8 cellular contexts compared by ENCODE assay signal in genomic region chr17:82274134-82275020, GRCh38. TPM values are rescaled to one million over a fixed set of nuclear protein-coding genes. Genes with fewer than 3 reads are reported as not detected.
DNase-seq lines count a peak whose midpoint lies in the region; ATAC-seq and TF ChIP-seq lines count a peak whose summit lies in the region.

No MANE protein-coding gene starts in this region.

- peak overlapping the region; percentile 91 for H3K4me3 Mint-ChIP-seq in natural killer cell

- H3K4me2 ChIP-seq in KMS-11: peak overlapping the region; percentile 88

- H3K4me1 ChIP-seq in KMS-11 (ENCODE audit: low read depth, poor library complexity, severe bottlenecking): peaks cover 82% of the 10 kb centered on the region

- H3K27me3 Mint-ChIP-seq in natural killer cell (ENCODE audit: low read depth in 2 of 2): no peaks in the 10 kb centered on the region

- H3K4me3 ChIP-seq in AG04450 (ENCODE audit: low read depth, low read length) (peak overlapping the region; percentile 90), KMS-11 (IDR thresholded peaks at IDR 0.05; ENCODE audit: insufficient read depth, low read depth, low read length) (no peak overlapping the region), dorsolateral prefrontal cortex (peak overlapping the region; percentile 71 to 98 (median 93))

- no peaks in the 10 kb centered on the region for H3K36me3 Mint-ChIP-seq in natural killer cell

- H3K79me2 ChIP-seq in KMS-11 (ENCODE audit: insufficient read depth, low read depth): peaks cover 33% of the 10 kb centered on the region

- intact Hi-C loops in dorsolateral prefrontal cortex (cut with DNase I) (no loop called here), natural killer cell (cut with micrococcal nuclease) (loop anchor here (5.0 kb wide), 1 partner anchor 37 kb away; no protein-coding TSS in a partner anchor)

- peaks cover 29 to 34% of the 10 kb centered on the region in 2 donors for H3K4me1 Mint-ChIP-seq in natural killer cell

- CTCF ChIA-PET in AG04450 (lab: Charles Lee): interaction anchor here (1.3 kb wide), 1 partner anchor 47 kb away, joined by 3 read pairs; no protein-coding TSS in a partner anchor

- ATAC-seq in natural killer cell: no peak
- no peak for ATAC-seq in GM18867 (IDR thresholded peaks at IDR 0.05; ENCODE audit: unreplicated experiment)

- H3K27me3 ChIP-seq in AG04450 (ENCODE audit: control insufficient read depth, insufficient read depth, low read length) (no peaks in the 10 kb centered on the region), KMS-11 (ENCODE audit: insufficient read depth, low read depth) (no peaks in the 10 kb centered on the region), dorsolateral prefrontal cortex (no peaks in the 10 kb centered on the region)

- no peaks in the 10 kb centered on the region for H3K9me3 Mint-ChIP-seq in natural killer cell

- no peak for TF ChIP-seq CTCF in AG04450 (IDR thresholded peaks at IDR 0.05; ENCODE audit: low read depth, low read length)
- no peak for TF ChIP-seq CTCF in KMS-11 (conservative IDR thresholded peaks at IDR 0.05; ENCODE audit: low read depth, low read length)
- TF ChIP-seq CTCF in dorsolateral prefrontal cortex (IDR thresholded peaks at IDR 0.05 in 54 of 56, conservative IDR thresholded peaks at IDR 0.05 in 2 of 56; ENCODE audit: low read depth in 1 of 56, partially characterized antibody in 56 of 56): no peak
- no peak for TF ChIP-seq CTCF in natural killer cell (IDR thresholded peaks at IDR 0.05)

- peak overlapping the region; percentile 87 to 91 for H3K27ac Mint-ChIP-seq in natural killer cell

- POLR2A ChIA-PET in AG04450 (lab: Yijun Ruan, JAX): interaction anchor here (1.0 to 1.9 kb wide), 3 partner anchors 9 to 24 kb away, joined by 5 to 12 read pairs (median 8); no protein-coding TSS in a partner anchor

- H3K36me3 ChIP-seq in KMS-11 (ENCODE audit: insufficient read depth): no peaks in the 10 kb centered on the region; the same call in 1 of the 2 replicates

- peak overlapping the region; percentile 83; the same call in 1 of the 2 replicates for H2AFZ ChIP-seq in KMS-11 (ENCODE audit: low read depth)

- H3K27ac ChIP-seq in AG04450 (ENCODE audit: low read depth, low read length) (no peak overlapping the region), KMS-11 (no peak overlapping the region), dorsolateral prefrontal cortex (peak overlapping the region in 49 of 59 donors; percentile 75 to 100 (median 97))

- peak overlapping the region; percentile 98; the same call in 1 of the 2 replicates for H3K9ac ChIP-seq in KMS-11

- DNase-seq in AG04450 (ENCODE audit: low read depth, low spot score) (no peak), dorsolateral prefrontal cortex (no peak), natural killer cell (no peak), AML-193 (lab: John Stamatoyannopoulos, UW) (no peak), hypothalamus (lab: John Stamatoyannopoulos, UW) (no peak), GDM1 (lab: John Stamatoyannopoulos, UW) (no peak)

- peaks cover 29% of the 10 kb centered on the region for H4K20me1 ChIP-seq in KMS-11 (ENCODE audit: insufficient read depth)

- H3K9me3 ChIP-seq in AG04450 (ENCODE audit: control insufficient read depth, insufficient read depth, low read length): no peaks in the 10 kb centered on the region; the same call in 1 of the 2 replicates

RNA-seq across cellular contexts. Expression of gene CSNK1D, which starts 0.9 kb away (rescaled TPM):
- polyA plus RNA-seq in AG04450 (2011; rRNA removed): 74.4 and 89.9 TPM in 2 replicates
- polyA minus RNA-seq in AG04450 (2011; rRNA and poly(A)+ RNA removed): 101 and 105 TPM in 2 replicates
- 100 to 1,000 TPM in 117 of 120 experiments, 10 to 100 TPM in 3; 96.2 to 160 (median 125) TPM for total RNA-seq in dorsolateral prefrontal cortex
- total RNA-seq in natural killer cell: 100 to 1,000 TPM; 423 to 475 (median 468) TPM

RNA-seq across cellular contexts. Expression of gene CD7, which starts 43.0 kb away (rescaled TPM):
- polyA plus RNA-seq in AG04450 (2011; rRNA removed): 0.11 TPM in 2 replicates
- polyA minus RNA-seq in AG04450 (2011; rRNA and poly(A)+ RNA removed): not detected in 2 replicates
- 1 to 10 TPM in 24 of 120 experiments, under 1 TPM in 50, not detected in 46; 0.24 to 2.2 (median 0.71) TPM for total RNA-seq in dorsolateral prefrontal cortex
- total RNA-seq in natural killer cell: 100 to 1,000 TPM; 464 to 564 (median 522) TPM

RNA-seq across cellular contexts. Expression of gene SLC16A3, which starts 45.5 kb away (rescaled TPM):
- polyA plus RNA-seq in AG04450 (2011; rRNA removed): 61.7 and 80.3 TPM in 2 replicates
- polyA minus RNA-seq in AG04450 (2011; rRNA and poly(A)+ RNA removed): 49.6 and 71.2 TPM in 2 replicates
- 10 to 100 TPM in 76 of 120 experiments, 1 to 10 TPM in 44; 4.8 to 45.0 (median 12.2) TPM for total RNA-seq in dorsolateral prefrontal cortex
- 100 to 1,000 TPM; 172 to 365 (median 296) TPM for total RNA-seq in natural killer cell

RNA-seq across cellular contexts. Expression of gene SECTM1, which starts 59.2 kb away (rescaled TPM):
- polyA plus RNA-seq in AG04450 (2011; rRNA removed): 8.0 and 12.5 TPM in 2 replicates
- polyA minus RNA-seq in AG04450 (2011; rRNA and poly(A)+ RNA removed): 2.8 and 6.9 TPM in 2 replicates
- total RNA-seq in dorsolateral prefrontal cortex: 10 to 100 TPM in 3 of 120 experiments, 1 to 10 TPM in 85, under 1 TPM in 30, not detected in 2; 0.33 to 16.8 (median 1.9) TPM
- total RNA-seq in natural killer cell: 10 to 100 TPM in 1 of 3 donors, 1 to 10 TPM in 2; 3.6 to 11.2 (median 6.3) TPM

Comparison
In these comparisons a context has a peak if more than half of its experiments do, and no peak if none do; other contexts are left out.
1. H3K27ac ChIP-seq: peak in dorsolateral prefrontal cortex (49 of 59); none in AG04450 (single experiment) and KMS-11 (single experiment).
2. RNA of gene CD7, which starts 43.0 kb away (total RNA-seq): 464 to 564 TPM in natural killer cell; 0.24 to 2.2 TPM in dorsolateral prefrontal cortex; every median in the first group is over 100 times any median in the second.